ENCODE assay signal across 21 cellular contexts in genomic region chr13:36323951-36324566, GRCh38. TPM values are rescaled to one million over a fixed set of nuclear protein-coding genes. Genes with fewer than 3 reads are reported as not detected.
DNase-seq lines count a peak whose midpoint lies in the region; ATAC-seq and TF ChIP-seq lines count a peak whose summit lies in the region.
"Had no signal": no experiment of that assay in that cellular context is flagged by ENCODE, and none has a peak within 500 bp of the region (broad histone marks: within the 10 kb centered on the region; RNA-seq: fewer than 3 reads in every experiment).

No MANE protein-coding gene starts in this region.

- H3K27ac ChIP-seq in uterus = no peak overlapping the region
- H3K27ac ChIP-seq: GM23248 had no signal

- H3K9me3 ChIP-seq in adipocyte (ENCODE audit: control insufficient read depth, low read length) (no peaks in the 10 kb centered on the region), uterus (no peaks in the 10 kb centered on the region)

- TF ChIP-seq CTCF in fibroblast of villous mesenchyme (IDR thresholded peaks at IDR 0.05; ENCODE audit: insufficient read depth, low read depth, low read length) (no peak), uterus (IDR thresholded peaks at IDR 0.05) (no peak)

- intact Hi-C loops in uterus (cut with DNase I; ENCODE audit: low total_unique reads) = no loop called here

- DNase-seq in A172 (ENCODE audit: low spot score) (peak; percentile 7), GM04504 (ENCODE audit: low read depth) (peak; percentile 68), adipocyte (ENCODE audit: low read depth) (peak; percentile 26), fibroblast of villous mesenchyme (ENCODE audit: low read depth) (peak; percentile 86), OCI-M1 (lab: John Stamatoyannopoulos, UW) (no peak), NK-92 (lab: John Stamatoyannopoulos, UW; ENCODE audit: unreplicated experiment) (no peak), uterus (no peak)
- DNase-seq: activated B cell treated with CpG ODN at 0.5 μM for 24 hours; activated CD4-positive, alpha-beta memory T cell treated with anti-CD3 and anti-CD28 coated beads, Interleukin-2, amount 10 ng/mL, durations not matched to agents 7 days and 5 days; activated naive CD4-positive, alpha-beta T cell treated with Interleukin-2 at 50 U/mL for 16 hours; anterior cingulate cortex; CD4-positive, alpha-beta memory T cell; DMS53; GM23248; midbrain; NCI-H1436; NCI-H2171 treated with DMSO at 0.1 percent for 48 hours; stimulated activated CD4-positive, alpha-beta T cell treated with anti-CD3 and anti-CD28 coated beads, Interleukin-4, amount 100 ng/mL, for 24 hours had no signal

- no peak for ATAC-seq in GM18907 (IDR thresholded peaks at IDR 0.05; ENCODE audit: unreplicated experiment)

- H3K4me1 ChIP-seq in adipocyte (ENCODE audit: control insufficient read depth, insufficient read depth, low read length) (peaks cover 16% of the 10 kb centered on the region), uterus (no peaks in the 10 kb centered on the region)

- H3K9ac ChIP-seq in adipocyte (ENCODE audit: low read length) = no peak overlapping the region
- H3K9ac ChIP-seq: GM23248 had no signal

- H3K36me3 ChIP-seq in adipocyte (ENCODE audit: control insufficient read depth, insufficient read depth, low read length, severe bottlenecking) (peaks cover 69% of the 10 kb centered on the region), uterus (peaks cover 2 to 4% of the 10 kb centered on the region in 2 donors)

- no peaks in the 10 kb centered on the region for H3K27me3 ChIP-seq in adipocyte (replicated peaks; ENCODE audit: control insufficient read depth, insufficient read depth, low read length)
- no peaks in the 10 kb centered on the region for H3K27me3 ChIP-seq in uterus

- H3K4me3 ChIP-seq in adipocyte (ENCODE audit: low read length) = no peak overlapping the region
- no peak overlapping the region for H3K4me3 ChIP-seq in fibroblast of villous mesenchyme (ENCODE audit: low read depth, low read length)
- no peak overlapping the region for H3K4me3 ChIP-seq in uterus
- H3K4me3 ChIP-seq: GM23248 had no signal

- no peak for TF ChIP-seq POLR2A in uterus (IDR thresholded peaks at IDR 0.05)

RNA-seq across cellular contexts. Expression of gene SPART, which starts 22.1 kb away (rescaled TPM):
- 73.5 and 91.3 TPM in 2 replicates for total RNA-seq in A172 (2014; rRNA removed; shearing (Covaris generic))
- total RNA-seq in fibroblast of villous mesenchyme = 60.6 and 106 TPM in 2 replicates
- total RNA-seq in uterus = 100 to 1,000 TPM in 3 of 4 donors, 10 to 100 TPM in 1; 45.6 to 297 (median 135) TPM
- total RNA-seq: OCI-LY7 had no signal

RNA-seq across cellular contexts. Expression of gene CCDC169, which starts 26.4 kb away (rescaled TPM):
- total RNA-seq in A172 (2014; rRNA removed; shearing (Covaris generic)) = 7.0 and 9.2 TPM in 2 replicates
- total RNA-seq in fibroblast of villous mesenchyme (0.97 and 4.3 TPM in 2 replicates), uterus (1 to 10 TPM in 2 of 4 donors, under 1 TPM in 1, not detected in 1; 0.49 to 3.2 (median 1.5) TPM)
- total RNA-seq: CD4-positive, alpha-beta memory T cell; OCI-LY7; T-helper 2 cell treated with Interferon-gamma antibody and Interleukin-4, amounts not matched to agents 100 ng/mL and 5 ng/mL, for 36 hours had no signal

Comparison
In these comparisons a context has a peak if more than half of its experiments do, and no peak if none do; other contexts are left out.
1. DNase-seq: peak in A172 (single experiment), GM04504 (single experiment), adipocyte (single experiment) and fibroblast of villous mesenchyme (single experiment); none in OCI-M1 (single experiment), NK-92 (single experiment) and uterus (0 of 2).